Comparison of ENCODE assay signal across 8 cellular contexts in the genomic region with DNA sequence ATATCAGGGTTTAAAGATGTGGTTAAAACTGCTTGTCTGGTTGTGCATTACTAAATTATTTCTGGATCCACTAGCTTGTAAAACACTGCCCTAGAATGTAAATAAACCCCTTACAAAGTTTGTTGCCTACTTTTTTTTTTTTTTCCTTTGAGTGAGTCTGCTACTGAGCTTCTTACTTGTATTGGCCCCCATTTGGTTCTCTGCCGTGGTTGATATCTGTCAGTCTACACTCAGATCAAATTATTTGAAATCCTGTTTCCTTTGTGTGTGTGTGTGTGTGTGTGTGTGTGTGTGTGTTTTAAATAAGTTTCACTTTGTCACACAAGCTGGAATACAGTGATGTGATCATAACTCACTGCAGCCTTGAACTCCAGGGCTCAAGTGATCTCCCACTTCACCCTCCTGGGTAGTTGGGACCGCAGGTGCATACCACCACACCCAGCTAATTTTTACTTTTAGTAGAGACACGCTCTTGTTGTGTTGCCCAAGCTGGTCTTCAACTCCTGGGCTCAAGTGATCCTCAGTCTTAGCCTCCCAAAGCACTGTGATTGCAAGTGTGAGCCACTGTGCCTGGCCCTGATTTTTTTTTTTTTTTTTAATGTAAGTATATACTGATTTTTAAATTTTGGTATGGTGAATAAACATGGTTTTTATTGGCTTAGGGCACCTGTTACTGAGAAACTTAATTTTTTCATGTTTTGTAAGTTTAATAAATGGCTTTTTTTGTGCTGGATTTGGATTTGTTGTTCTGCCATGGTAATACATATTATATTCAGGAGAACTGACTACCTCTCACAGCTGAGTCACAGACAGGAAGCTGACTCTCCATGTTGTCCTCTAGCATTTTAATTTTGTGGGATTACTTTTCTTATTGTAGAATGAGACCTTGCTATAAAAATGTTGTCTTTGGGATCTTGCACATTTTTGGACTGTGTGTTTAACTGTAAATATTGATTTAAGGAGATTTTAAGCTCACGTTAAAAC. TPM values are rescaled to one million over a fixed set of nuclear protein-coding genes. Genes with fewer than 3 reads are reported as not detected.
DNase-seq lines count a peak whose midpoint lies in the region; ATAC-seq and TF ChIP-seq lines count a peak whose summit lies in the region.

No MANE protein-coding gene starts in this region.

- H3K4me1 Mint-ChIP-seq in endothelial cell (ENCODE audit: unreplicated experiment): peaks cover 66% of the 10 kb centered on the region
- H3K4me1 Mint-ChIP-seq in osteocyte (ENCODE audit: unreplicated experiment): peaks cover 71% of the 10 kb centered on the region

- H3K27ac Mint-ChIP-seq in endothelial cell (ENCODE audit: unreplicated experiment) (peak overlapping the region; percentile 84), osteocyte (ENCODE audit: unreplicated experiment) (peak overlapping the region; percentile 95)

- no peak for TF ChIP-seq CTCF in endothelial cell (IDR thresholded peaks at IDR 0.05; ENCODE audit: unreplicated experiment)
- no peak for TF ChIP-seq CTCF in osteocyte (IDR thresholded peaks at IDR 0.05)

- ATAC-seq in HG03571 (IDR thresholded peaks at IDR 0.05; ENCODE audit: unreplicated experiment) (no peak), GM18907 (IDR thresholded peaks at IDR 0.05; ENCODE audit: unreplicated experiment) (no peak)

- H3K27me3 Mint-ChIP-seq in endothelial cell (ENCODE audit: unreplicated experiment) (peaks cover 16% of the 10 kb centered on the region), osteocyte (ENCODE audit: unreplicated experiment) (no peaks in the 10 kb centered on the region)

- H3K4me3 Mint-ChIP-seq in endothelial cell (ENCODE audit: unreplicated experiment): peak overlapping the region; percentile 74
- peak overlapping the region; percentile 26 for H3K4me3 Mint-ChIP-seq in osteocyte (ENCODE audit: unreplicated experiment)

- H3K9me3 Mint-ChIP-seq in endothelial cell (ENCODE audit: unreplicated experiment): no peaks in the 10 kb centered on the region
- no peaks in the 10 kb centered on the region for H3K9me3 Mint-ChIP-seq in osteocyte (ENCODE audit: unreplicated experiment)

- peak; percentile 74 for DNase-seq in Daoy (ENCODE audit: low read depth)
- DNase-seq in RKO (ENCODE audit: low spot score): peak; percentile 86
- DNase-seq in endothelial cell (ENCODE audit: low spot score): no peak
- no peak for DNase-seq in osteocyte (ENCODE audit: extremely low spot score, unreplicated experiment)
- DNase-seq in cerebellar cortex (ENCODE audit: low spot score): no peak
- DNase-seq in SIG-M5 (lab: John Stamatoyannopoulos, UW): no peak

- peaks cover 12% of the 10 kb centered on the region for H3K36me3 Mint-ChIP-seq in endothelial cell (ENCODE audit: low read depth, unreplicated experiment)
- peaks cover 4% of the 10 kb centered on the region for H3K36me3 Mint-ChIP-seq in osteocyte (ENCODE audit: unreplicated experiment)

RNA-seq across cellular contexts. Expression of gene MAP4K4, which starts 48.5 kb away (rescaled TPM):
- 56.9 and 78.3 TPM in 2 replicates for total RNA-seq in Daoy (2014; rRNA removed; shearing (Covaris generic))
- total RNA-seq in endothelial cell (ENCODE audit: unreplicated experiment): 427 TPM
- total RNA-seq in osteocyte: 123 and 126 TPM in 2 replicates

Comparison
In these comparisons a context has a peak if more than half of its experiments do, and no peak if none do; other contexts are left out.
1. DNase-seq: peak in Daoy (single experiment) and RKO (single experiment); none in endothelial cell (single experiment), osteocyte (single experiment), cerebellar cortex (single experiment) and SIG-M5 (single experiment).